ENCODE assay signal across 10 cellular contexts in genomic region chr9:135480942-135481315, GRCh38. TPM values are rescaled to one million over a fixed set of nuclear protein-coding genes. Genes with fewer than 3 reads are reported as not detected.
DNase-seq lines count a peak whose midpoint lies in the region; ATAC-seq, FAIRE-seq and TF ChIP-seq lines count a peak whose summit lies in the region.
"Had no signal": no experiment of that assay in that cellular context is flagged by ENCODE, and none has a peak within 500 bp of the region (broad histone marks: within the 10 kb centered on the region; RNA-seq: fewer than 3 reads in every experiment).

No MANE protein-coding gene starts in this region.

- H3K4me3 Mint-ChIP-seq in CD8-positive, alpha-beta memory T cell, result peak overlapping the region in 6 of 7 donors; percentile 52 to 75 (median 60)

- no peak for DNase-seq in CD8-positive, alpha-beta memory T cell
- DNase-seq in RPMI8226, result peak; percentile 64
- DNase-seq in esophagus muscularis mucosa (ENCODE audit: extremely low spot score), result no peak
- no peak for DNase-seq in pancreas
- no peak for DNase-seq in DMS153 (lab: John Stamatoyannopoulos, UW)
- DNase-seq in NCI-H2107 (lab: John Stamatoyannopoulos, UW), result no peak
- DNase-seq: T1000 had no signal

- ATAC-seq in pancreas (no peak), GM18505 (IDR thresholded peaks at IDR 0.05; ENCODE audit: unreplicated experiment) (no peak), HG02610 (IDR thresholded peaks at IDR 0.05; ENCODE audit: unreplicated experiment) (no peak)

- H3K4me1 Mint-ChIP-seq in CD8-positive, alpha-beta memory T cell, result peaks cover 5 to 24% (median 9%) of the 10 kb centered on the region in 3 donors

- peak overlapping the region; percentile 37 for H3K4me3 ChIP-seq in CD8-positive, alpha-beta memory T cell (ENCODE audit: low read length)
- H3K4me3 ChIP-seq in esophagus muscularis mucosa, result peak overlapping the region; percentile 75 to 82 (median 79)
- peak overlapping the region in 3 of 4 donors; percentile 79 to 89 (median 80) for H3K4me3 ChIP-seq in pancreas

- peaks cover 13% of the 10 kb centered on the region for H3K4me1 ChIP-seq in CD8-positive, alpha-beta memory T cell (ENCODE audit: insufficient read depth, low read length)
- peaks cover 12 to 26% (median 21%) of the 10 kb centered on the region in 4 donors for H3K4me1 ChIP-seq in esophagus muscularis mucosa
- H3K4me1 ChIP-seq in pancreas, result peaks cover 0 to 14% (median 6%) of the 10 kb centered on the region in 3 donors

- intact Hi-C loops in esophagus muscularis mucosa (cut with DNase I) (no loop called here), pancreas (cut with DNase I) (no loop called here)

- TF ChIP-seq POLR2A in esophagus muscularis mucosa (IDR thresholded peaks at IDR 0.05; ENCODE audit: low read depth) (no peak), GM18505 (IDR thresholded peaks at IDR 0.05; ENCODE audit: borderline replicate concordance, extremely low read depth, insufficient read depth, insufficient read length) (no peak)

- CTCF ChIA-PET in CD8-positive, alpha-beta memory T cell (lab: Charles Lee), result interaction anchor here (1.2 to 1.6 kb wide), 2 partner anchors 15 to 19 kb away, joined by 4 read pairs; partner anchors contain the start of gene MRPS2

- H3K36me3 ChIP-seq in CD8-positive, alpha-beta memory T cell (ENCODE audit: insufficient read depth, low read length), result no peaks in the 10 kb centered on the region
- H3K36me3 ChIP-seq in esophagus muscularis mucosa (peaks cover 20 to 27% (median 25%) of the 10 kb centered on the region in 4 donors), pancreas (peaks cover 0 to 24% (median 18%) of the 10 kb centered on the region in 3 donors)

- peaks cover 20% of the 10 kb centered on the region for H3K27me3 ChIP-seq in CD8-positive, alpha-beta memory T cell (ENCODE audit: insufficient read depth, low read length, poor library complexity, severe bottlenecking)
- H3K27me3 ChIP-seq in esophagus muscularis mucosa (no peaks in the 10 kb centered on the region), pancreas (no peaks in the 10 kb centered on the region)

- H3K27ac ChIP-seq in CD8-positive, alpha-beta memory T cell (ENCODE audit: low read depth, low read length), result peak overlapping the region; percentile 47
- peak overlapping the region in 1 of 4 donors; percentile 68 for H3K27ac ChIP-seq in esophagus muscularis mucosa (replicated peaks in 1 of 4)
- peak overlapping the region; percentile 57 to 71 (median 68) for H3K27ac ChIP-seq in pancreas

- H3K27me3 Mint-ChIP-seq in CD8-positive, alpha-beta memory T cell, result peaks cover 45 to 48% of the 10 kb centered on the region in 2 donors

- FAIRE-seq in pancreas (lab: Jason Lieb, UNC), result no peak

- peaks cover 0 to 2% (median 0%) of the 10 kb centered on the region in 5 donors for H3K9me3 Mint-ChIP-seq in CD8-positive, alpha-beta memory T cell

- H3K36me3 Mint-ChIP-seq in CD8-positive, alpha-beta memory T cell, result peaks cover 0 to 2% (median 0%) of the 10 kb centered on the region in 3 donors

- POLR2A ChIA-PET in CD8-positive, alpha-beta memory T cell (lab: Charles Lee), result interaction anchor here (0.7 kb wide), 1 partner anchor 17 kb away, joined by 11 read pairs; no protein-coding TSS in a partner anchor

- H3K9me3 ChIP-seq in CD8-positive, alpha-beta memory T cell (ENCODE audit: low read length), result no peaks in the 10 kb centered on the region
- H3K9me3 ChIP-seq in esophagus muscularis mucosa (no peaks in the 10 kb centered on the region), pancreas (no peaks in the 10 kb centered on the region)

- 40% methylated on average over 11 of the region's 11 CpGs for WGBS in esophagus muscularis mucosa
- 28 to 36% methylated on average over 11 of the region's 11 CpGs for WGBS in pancreas, 2 donors

- TF ChIP-seq CTCF in esophagus muscularis mucosa (IDR thresholded peaks at IDR 0.05) (no peak), pancreas (IDR thresholded peaks at IDR 0.05) (no peak)

- H3K27ac Mint-ChIP-seq in CD8-positive, alpha-beta memory T cell, result no peak overlapping the region

- no peak for TF ChIP-seq EP300 in esophagus muscularis mucosa (IDR thresholded peaks at IDR 0.05)

RNA-seq across cellular contexts. Expression of gene PPP1R26, which starts 1.3 kb away (rescaled TPM):
- total RNA-seq in CD8-positive, alpha-beta memory T cell, result under 1 TPM; 0.59 to 0.84 TPM
- 0.47 TPM for polyA plus RNA-seq in CD8-positive, alpha-beta memory T cell
- total RNA-seq in esophagus muscularis mucosa (10 to 100 TPM in 3 of 4 donors, 1 to 10 TPM in 1; 10.0 to 31.1 (median 18.2) TPM), pancreas (10 to 100 TPM in 5 of 6 donors, 1 to 10 TPM in 1; 9.4 to 20.0 (median 12.1) TPM)
- 10 to 100 TPM; 12.9 to 14.9 TPM for polyA plus RNA-seq in pancreas

RNA-seq across cellular contexts. Expression of gene MRPS2, which starts 19.6 kb away (rescaled TPM):
- 10 to 100 TPM; 66.7 to 71.0 TPM for total RNA-seq in CD8-positive, alpha-beta memory T cell
- 50.9 TPM for polyA plus RNA-seq in CD8-positive, alpha-beta memory T cell
- total RNA-seq in esophagus muscularis mucosa (10 to 100 TPM; 19.5 to 47.3 (median 37.9) TPM), pancreas (10 to 100 TPM; 16.0 to 22.4 (median 18.8) TPM)
- polyA plus RNA-seq in pancreas, result 10 to 100 TPM; 30.3 to 34.9 TPM

RNA-seq across cellular contexts. Expression of gene LCN1, which starts 40.3 kb away (rescaled TPM):
- total RNA-seq in CD8-positive, alpha-beta memory T cell, result not detected
- polyA plus RNA-seq in CD8-positive, alpha-beta memory T cell, result not detected
- total RNA-seq in esophagus muscularis mucosa (not detected), pancreas (not detected)
- not detected for polyA plus RNA-seq in pancreas
- total RNA-seq: HT1080 had no signal

Comparison
In these comparisons a context has a peak if more than half of its experiments do, and no peak if none do; other contexts are left out.
1. RNA of gene PPP1R26, which starts 1.3 kb away (total RNA-seq): 10.0 to 31.1 TPM in esophagus muscularis mucosa and 9.4 to 20.0 TPM in pancreas; 0.59 to 0.84 TPM in CD8-positive, alpha-beta memory T cell; every median in the first group is over 4 times any median in the second.
2. Peak in every context shown above with its lines, with median percentiles within 50 percentile points of each other: H3K4me3 ChIP-seq.